Comparison of ENCODE assay signal across 8 cellular contexts in genomic region chr1:61453111-61453961, GRCh38.
DNase-seq lines count a peak whose midpoint lies in the region; ATAC-seq and FAIRE-seq lines count a peak whose summit lies in the region.

No MANE protein-coding gene starts in this region.

- ATAC-seq in GM18861 (IDR thresholded peaks at IDR 0.05; ENCODE audit: unreplicated experiment) (peak; percentile 87), HG03342 (IDR thresholded peaks at IDR 0.05; ENCODE audit: unreplicated experiment) (peak; percentile 88), left lobe of liver (peak; percentile 85)

- peak overlapping the region; percentile 57 for H3K27ac ChIP-seq in cingulate gyrus (ENCODE audit: low read depth, low read length)

- peak; percentile 68 for DNase-seq in NCI-H510A (lab: John Stamatoyannopoulos, UW)
- DNase-seq in activated CD4-positive, alpha-beta T cell treated with anti-CD3 and anti-CD28 coated beads for 1 hour = peak; percentile 41
- DNase-seq in left lobe of liver (ENCODE audit: low spot score) = peak; percentile 74
- DNase-seq in stimulated activated CD4-positive, alpha-beta T cell treated with anti-CD3 and anti-CD28 coated beads, Interleukin-2, amount 100 ng/mL, for 4 hours (ENCODE audit: low read depth) = peak; percentile 53

- peak; percentile 56 for FAIRE-seq in A204.1 (lab: Jason Lieb, UNC)

Comparison
In these comparisons a context has a peak if more than half of its experiments do, and no peak if none do; other contexts are left out.
1. Peak in every context shown above with its lines: DNase-seq, ATAC-seq and H3K27ac ChIP-seq.